14 cellular contexts compared by ENCODE assay signal in genomic region chr2:191853843-191854242, GRCh38.
"Had no signal": no experiment of that assay in that cellular context is flagged by ENCODE, and none has a peak within 500 bp of the region (broad histone marks: within the 10 kb centered on the region; RNA-seq: fewer than 3 reads in every experiment).

No MANE protein-coding gene starts in this region.

- H3K27ac ChIP-seq: colonic mucosa, esophagus squamous epithelium had no signal

- H3K4me3 ChIP-seq: colonic mucosa, esophagus squamous epithelium, pancreas had no signal

- H3K36me3 ChIP-seq: colonic mucosa, esophagus squamous epithelium, pancreas had no signal

- ATAC-seq: stimulated activated naive CD8-positive, alpha-beta T cell treated with anti-CD3 and anti-CD28 coated beads, Interleukin-15, Interleukin-2, amounts not matched to agents 100 U/mL and 50 U/mL, for 24 hours; T-helper 17 cell; WTC11 had no signal

- H3K9me3 ChIP-seq: colonic mucosa, esophagus squamous epithelium, pancreas had no signal

- H3K27me3 ChIP-seq: colonic mucosa, esophagus squamous epithelium, pancreas had no signal

- DNase-seq: activated CD4-positive, alpha-beta T cell treated with anti-CD3 and anti-CD28 coated beads for 48 hours; activated CD8-positive, alpha-beta memory T cell treated with anti-CD3 and anti-CD28 coated beads, Interleukin-2, amount 50 U/mL, for 48 hours; activated gamma-delta T cell treated with Interleukin-2 at 50 U/mL for 16 hours; amniotic stem cell; central memory CD4-positive, alpha-beta T cell; colonic mucosa; esophagus squamous epithelium; naive B cell; pancreas; stimulated activated CD4-positive, alpha-beta T cell treated with anti-CD3 and anti-CD28 coated beads, Interleukin-4, amount 100 ng/mL, for 4 hours; stimulated activated CD8-positive, alpha-beta memory T cell treated with anti-CD3 and anti-CD28 coated beads, Interleukin-4, amount 100 ng/mL, for 48 hours; stimulated activated naive CD8-positive, alpha-beta T cell treated with anti-CD3 and anti-CD28 coated beads, Interleukin-15, Interleukin-2, amounts not matched to agents 100 U/mL and 50 U/mL, for 24 hours; T-helper 17 cell had no signal

- H3K4me1 ChIP-seq: colonic mucosa had no signal
